In genomic region chr14:76531821-76532318, GRCh38 we compare ENCODE assay signal across 13 cellular contexts.
"Had no signal": no experiment of that assay in that cellular context is flagged by ENCODE, and none has a peak within 500 bp of the region (broad histone marks: within the 10 kb centered on the region; RNA-seq: fewer than 3 reads in every experiment).

No MANE protein-coding gene starts in this region.

- DNase-seq: activated CD4-positive, alpha-beta T cell treated with anti-CD3 and anti-CD28 coated beads for 36 hours; activated naive CD4-positive, alpha-beta T cell treated with Interleukin-2 at 50 U/mL for 16 hours; activated naive CD8-positive, alpha-beta T cell treated with anti-CD3 and anti-CD28 coated beads, Interleukin-2, amount 50 U/mL, for 24 hours; kidney; left ventricle myocardium superior; mesenchymal stem cell; stimulated activated CD4-positive, alpha-beta T cell treated with anti-CD3 and anti-CD28 coated beads, Interleukin-15, amount 100 ng/mL, for 24 hours; stimulated activated CD4-positive, alpha-beta T cell treated with anti-CD3 and anti-CD28 coated beads, Interleukin-4, amount 100 ng/mL, for 24 hours; T-helper 9 cell had no signal

- H3K4me1 ChIP-seq: gastroesophageal sphincter had no signal

- H3K27ac ChIP-seq: cardiac muscle cell, gastroesophageal sphincter, thoracic aorta, VCaP had no signal

- H3K27me3 ChIP-seq: cardiac muscle cell had no signal

- ATAC-seq: activated CD4-positive, alpha-beta T cell treated with anti-CD3 and anti-CD28 coated beads for 36 hours; activated naive CD8-positive, alpha-beta T cell treated with anti-CD3 and anti-CD28 coated beads, Interleukin-2, amount 50 U/mL, for 24 hours; gastroesophageal sphincter; left ventricle myocardium superior had no signal

- H3K4me3 ChIP-seq: cardiac muscle cell, gastroesophageal sphincter, thoracic aorta had no signal

- H3K9me3 ChIP-seq: gastroesophageal sphincter, thoracic aorta had no signal

- H3K36me3 ChIP-seq: cardiac muscle cell, gastroesophageal sphincter, thoracic aorta had no signal
